ENCODE assay signal across 8 cellular contexts in the genomic region with DNA sequence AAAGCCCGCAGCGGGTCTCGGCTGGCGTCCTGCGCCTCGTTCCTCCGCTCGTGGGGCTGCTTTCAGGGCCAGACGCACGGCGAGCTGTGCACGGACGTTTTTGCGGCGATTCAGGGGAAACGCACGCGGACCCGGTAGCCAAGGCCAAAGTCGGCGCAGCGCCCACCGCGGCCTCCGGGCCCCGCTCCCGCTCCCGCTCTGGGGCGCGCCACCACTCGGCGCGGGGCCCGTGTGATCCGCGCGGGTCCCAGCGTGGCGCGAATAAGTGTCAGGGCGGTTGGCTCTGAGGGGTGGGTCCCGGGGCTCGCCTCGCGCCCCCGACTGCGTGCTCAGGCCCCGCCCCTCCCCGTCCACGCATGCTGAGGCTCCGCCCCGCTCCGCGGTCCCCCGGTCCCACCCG. TPM values are rescaled to one million over a fixed set of nuclear protein-coding genes. Genes with fewer than 3 reads are reported as not detected.
A peak's percentile ranks its signal among the peaks of the same experiment; 100 is the strongest.
DNase-seq lines count a peak whose midpoint lies in the region; TF ChIP-seq lines count a peak whose summit lies in the region.

No MANE protein-coding gene starts in this region.

- H3K4me1 Mint-ChIP-seq in activated CD4-positive, alpha-beta T cell treated with anti-CD3 and anti-CD28 coated beads, Interleukin-2, amount 10 ng/mL, durations not matched to agents 24 days and 14 days = peaks cover 24% of the 10 kb centered on the region

- H3K4me3 Mint-ChIP-seq in activated CD4-positive, alpha-beta T cell treated with anti-CD3 and anti-CD28 coated beads, Interleukin-2, amount 10 ng/mL, durations not matched to agents 24 days and 14 days = peak overlapping the region; percentile 15

- peak overlapping the region; percentile 52 for H3K4me3 ChIP-seq in fibroblast of pulmonary artery (replicated peaks; ENCODE audit: low read depth, low read length)
- peak overlapping the region in 2 of 3 donors; percentile 56 to 64 for H3K4me3 ChIP-seq in skeletal muscle tissue (ENCODE audit: low read length in 3 of 3)

- H3K9me3 Mint-ChIP-seq in activated CD4-positive, alpha-beta T cell treated with anti-CD3 and anti-CD28 coated beads, Interleukin-2, amount 10 ng/mL, durations not matched to agents 24 days and 14 days = peaks cover 2% of the 10 kb centered on the region

- no peaks in the 10 kb centered on the region for H3K9me3 ChIP-seq in skeletal muscle tissue (ENCODE audit: control insufficient read depth in 3 of 3, low read length in 3 of 3)

- no peaks in the 10 kb centered on the region for H3K27me3 ChIP-seq in skeletal muscle tissue (ENCODE audit: control insufficient read depth in 3 of 3, insufficient read depth in 3 of 3, low read length in 3 of 3)

- H3K36me3 Mint-ChIP-seq in activated CD4-positive, alpha-beta T cell treated with anti-CD3 and anti-CD28 coated beads, Interleukin-2, amount 10 ng/mL, durations not matched to agents 24 days and 14 days (ENCODE audit: low read depth) = peaks cover 5% of the 10 kb centered on the region

- H3K9ac ChIP-seq in skeletal muscle tissue (ENCODE audit: low read depth in 1 of 3, low read length in 3 of 3) = peak overlapping the region in 1 of 3 donors; percentile 16

- intact Hi-C loops in activated CD4-positive, alpha-beta T cell treated with anti-CD3 and anti-CD28 coated beads, Interleukin-2, amount 10 ng/mL, durations not matched to agents 24 days and 14 days (cut with micrococcal nuclease) = loop anchor here (10.0 kb wide), 1 partner anchor 296 kb away; a partner anchor contains a TSS

- peak; percentile 92 for DNase-seq in activated CD4-positive, alpha-beta T cell treated with anti-CD3 and anti-CD28 coated beads, Interleukin-2, amount 10 ng/mL, durations not matched to agents 24 days and 14 days
- no peak for DNase-seq in activated CD4-positive, alpha-beta T cell treated with anti-CD3 and anti-CD28 coated beads for 48 hours
- DNase-seq in NCI-H748 (lab: John Stamatoyannopoulos, UW; ENCODE audit: unreplicated experiment) (peak; percentile 86), fibroblast of pulmonary artery (ENCODE audit: low read depth) (no peak), OCI-M1 (lab: John Stamatoyannopoulos, UW) (no peak), H4 (ENCODE audit: low spot score) (no peak)
- no peak for DNase-seq in stimulated activated naive CD4-positive, alpha-beta T cell treated with Interleukin-2 at 50 U/mL for 16 hours (lab: John Stamatoyannopoulos, UW)

- no peak overlapping the region for H3K27ac Mint-ChIP-seq in activated CD4-positive, alpha-beta T cell treated with anti-CD3 and anti-CD28 coated beads, Interleukin-2, amount 10 ng/mL, durations not matched to agents 24 days and 14 days

- H3K27ac ChIP-seq in skeletal muscle tissue (ENCODE audit: low read depth, low read length) = peak overlapping the region; percentile 60

- peaks cover 0 to 6% (median 2%) of the 10 kb centered on the region in 3 donors for H3K36me3 ChIP-seq in skeletal muscle tissue (ENCODE audit: control insufficient read depth in 3 of 3, insufficient read depth in 3 of 3, low read length in 3 of 3)

- peaks cover 9 to 19% (median 11%) of the 10 kb centered on the region in 3 donors for H3K4me1 ChIP-seq in skeletal muscle tissue (ENCODE audit: control insufficient read depth in 3 of 3, insufficient read depth in 3 of 3, low read length in 3 of 3)

- no peaks in the 10 kb centered on the region for H3K27me3 Mint-ChIP-seq in activated CD4-positive, alpha-beta T cell treated with anti-CD3 and anti-CD28 coated beads, Interleukin-2, amount 10 ng/mL, durations not matched to agents 24 days and 14 days

- no peak for TF ChIP-seq CTCF in fibroblast of pulmonary artery (IDR thresholded peaks at IDR 0.05; ENCODE audit: low read length, missing control alignments)

RNA-seq across cellular contexts. Expression of a gene that starts 0.7 kb away (rescaled TPM):
- total RNA-seq in activated CD4-positive, alpha-beta T cell treated with anti-CD3 and anti-CD28 coated beads, Interleukin-2, amount 10 ng/mL, durations not matched to agents 24 days and 14 days = 117 and 122 TPM in 2 replicates
- total RNA-seq in skeletal muscle tissue = 27.1 TPM
- total RNA-seq in H4 (2014; rRNA removed; shearing (Covaris generic)) = 17.6 and 28.5 TPM in 2 replicates

RNA-seq across cellular contexts. Expression of a gene that starts 15.8 kb away (rescaled TPM):
- 2.9 and 3.7 TPM in 2 replicates for total RNA-seq in activated CD4-positive, alpha-beta T cell treated with anti-CD3 and anti-CD28 coated beads, Interleukin-2, amount 10 ng/mL, durations not matched to agents 24 days and 14 days
- total RNA-seq in skeletal muscle tissue = 4.7 TPM
- 0.16 TPM in 1 of 2 replicates, not detected in the other for total RNA-seq in H4 (2014; rRNA removed; shearing (Covaris generic))

RNA-seq across cellular contexts. Expression of a gene that starts 34.7 kb away (rescaled TPM):
- total RNA-seq in activated CD4-positive, alpha-beta T cell treated with anti-CD3 and anti-CD28 coated beads, Interleukin-2, amount 10 ng/mL, durations not matched to agents 24 days and 14 days = 38.7 and 43.4 TPM in 2 replicates
- total RNA-seq in skeletal muscle tissue = 14.1 TPM
- total RNA-seq in H4 (2014; rRNA removed; shearing (Covaris generic)) = 22.5 and 23.1 TPM in 2 replicates

RNA-seq across cellular contexts. Expression of a gene that starts 52.7 kb away (rescaled TPM):
- 4.9 and 5.4 TPM in 2 replicates for total RNA-seq in activated CD4-positive, alpha-beta T cell treated with anti-CD3 and anti-CD28 coated beads, Interleukin-2, amount 10 ng/mL, durations not matched to agents 24 days and 14 days
- 12.0 TPM for total RNA-seq in skeletal muscle tissue
- 6.3 and 6.8 TPM in 2 replicates for total RNA-seq in H4 (2014; rRNA removed; shearing (Covaris generic))

Comparison
In these comparisons a context has a peak if more than half of its experiments do, and no peak if none do; other contexts are left out.
1. DNase-seq: peak in activated CD4-positive, alpha-beta T cell treated with anti-CD3 and anti-CD28 coated beads, Interleukin-2, amount 10 ng/mL, durations not matched to agents 24 days and 14 days (single experiment) and NCI-H748 (single experiment); none in activated CD4-positive, alpha-beta T cell treated with anti-CD3 and anti-CD28 coated beads for 48 hours (single experiment), fibroblast of pulmonary artery (single experiment), OCI-M1 (single experiment), stimulated activated naive CD4-positive, alpha-beta T cell treated with Interleukin-2 at 50 U/mL for 16 hours (single experiment) and H4 (single experiment).